Comparison of ENCODE assay signal across 10 cellular contexts in the genomic region with DNA sequence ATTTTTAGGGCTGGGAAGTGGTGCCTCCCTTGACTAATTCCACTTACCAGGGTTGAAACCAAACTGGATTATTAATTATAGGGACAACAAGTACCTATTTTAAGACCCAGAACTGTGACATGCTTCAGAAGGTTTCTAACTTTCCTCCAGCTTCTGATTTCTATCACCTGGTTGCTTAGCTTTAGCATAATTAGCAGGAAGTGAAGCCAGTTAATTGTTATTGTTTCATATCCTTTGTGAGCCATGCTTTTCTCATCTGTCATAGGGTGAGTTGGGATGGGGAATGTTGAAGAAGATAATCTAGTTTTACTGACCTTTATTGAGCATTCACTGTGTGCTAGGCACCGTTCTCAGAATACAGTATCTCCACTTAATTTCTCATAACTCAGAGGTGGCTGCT. TPM values are rescaled to one million over a fixed set of nuclear protein-coding genes. Genes with fewer than 3 reads are reported as not detected.
DNase-seq lines count a peak whose midpoint lies in the region; TF ChIP-seq lines count a peak whose summit lies in the region.
"Had no signal": no experiment of that assay in that cellular context is flagged by ENCODE, and none has a peak within 500 bp of the region (broad histone marks: within the 10 kb centered on the region; RNA-seq: fewer than 3 reads in every experiment).

No MANE protein-coding gene starts in this region.

- H3K9me3 ChIP-seq in ES-I3 (ENCODE audit: control insufficient read depth, insufficient read depth, low read length) (no peaks in the 10 kb centered on the region), OCI-LY7 (ENCODE audit: low read length) (no peaks in the 10 kb centered on the region), esophagus muscularis mucosa (no peaks in the 10 kb centered on the region), parathyroid adenoma (ENCODE audit: control insufficient read depth, low read length) (no peaks in the 10 kb centered on the region)

- intact Hi-C loops in OCI-LY7 (cut with micrococcal nuclease; ENCODE audit: unreplicated experiment): loop anchor here (5.0 kb wide), 2 partner anchors 187 to 1107 kb away; no protein-coding TSS in a partner anchor
- intact Hi-C loops in esophagus muscularis mucosa (cut with DNase I): no loop called here

- H3K79me2 ChIP-seq in OCI-LY7 (ENCODE audit: insufficient read depth, low read depth, low read length): peaks cover 34% of the 10 kb centered on the region; the same call in 1 of the 2 replicates
- peaks cover 29% of the 10 kb centered on the region for H3K79me2 ChIP-seq in parathyroid adenoma

- CTCF ChIA-PET in OCI-LY7 (lab: Charles Lee; ENCODE audit: unreplicated experiment): interaction anchor here (1.4 kb wide), 1 partner anchor 562 kb away, joined by 3 read pairs; no protein-coding TSS in a partner anchor

- WGBS in esophagus muscularis mucosa: 33% methylated on average over 1 of the region's 1 CpG

- peak overlapping the region; percentile 58; the same call in 1 of the 2 replicates for H3K9ac ChIP-seq in ES-I3 (ENCODE audit: low read depth, low read length)
- no peak overlapping the region for H3K9ac ChIP-seq in parathyroid adenoma

- H3K4me3 ChIP-seq in OCI-LY7 (ENCODE audit: low read depth, low read length, poor library complexity, severe bottlenecking) (peak overlapping the region; percentile 72), esophagus muscularis mucosa (no peak overlapping the region), parathyroid adenoma (ENCODE audit: low read depth, low read length) (peak overlapping the region; percentile 66)

- H2AFZ ChIP-seq in OCI-LY7 (ENCODE audit: low read length): no peak overlapping the region
- H2AFZ ChIP-seq in parathyroid adenoma: no peak overlapping the region

- no peak for TF ChIP-seq EP300 in esophagus muscularis mucosa (IDR thresholded peaks at IDR 0.05)

- BruUV-seq in OCI-LY7 (replicated peaks; lab: Mats Ljungman, UMichigan): no TSS peak

- H3K36me3 ChIP-seq in ES-I3 (ENCODE audit: insufficient read depth, low read length) (0 out of 2 replicates have a peak, but pooled peaks cover 5% of the 10 kb centered on the region), OCI-LY7 (ENCODE audit: insufficient read depth, low read length) (peaks cover 26% of the 10 kb centered on the region), esophagus muscularis mucosa (peaks cover 0 to 35% (median 5%) of the 10 kb centered on the region in 4 donors), parathyroid adenoma (ENCODE audit: control insufficient read depth, insufficient read depth, low read length) (no peaks in the 10 kb centered on the region)

- DNase-seq in OCI-LY7 (ENCODE audit: low spot score) (peak; percentile 42), esophagus muscularis mucosa (ENCODE audit: extremely low spot score) (no peak), T-helper 9 cell (no peak), DMS114 treated with DMSO at 0.1 percent for 48 hours (lab: John Stamatoyannopoulos, UW; ENCODE audit: unreplicated experiment) (no peak), UCSD-AML1 (lab: John Stamatoyannopoulos, UW; ENCODE audit: unreplicated experiment) (no peak)
- no peak for DNase-seq in effector CD4-positive, alpha-beta T cell
- DNase-seq: amniotic stem cell, left cardiac atrium had no signal

- POLR2A ChIA-PET in OCI-LY7 (lab: Charles Lee): interaction anchor here (0.6 to 5.2 kb wide), 10 partner anchors 9 to 532 kb away, joined by 3 to 33 read pairs (median 6); no protein-coding TSS in a partner anchor

- H3K9me2 ChIP-seq in OCI-LY7 (ENCODE audit: insufficient read depth, low read length): no peaks in the 10 kb centered on the region

- TF ChIP-seq POLR2A in esophagus muscularis mucosa (IDR thresholded peaks at IDR 0.05; ENCODE audit: low read depth): no peak

- H3K4me1 ChIP-seq in ES-I3 (ENCODE audit: insufficient read depth, low read length) (peaks cover 30% of the 10 kb centered on the region), OCI-LY7 (ENCODE audit: insufficient read depth, low read length, poor library complexity, severe bottlenecking) (peaks cover 47% of the 10 kb centered on the region), esophagus muscularis mucosa (peaks cover 41 to 78% (median 72%) of the 10 kb centered on the region in 4 donors), parathyroid adenoma (peaks cover 33% of the 10 kb centered on the region)

- H3K27ac ChIP-seq in OCI-LY7 (ENCODE audit: low read depth, low read length, poor library complexity, severe bottlenecking): peak overlapping the region; percentile 92
- peak overlapping the region in 3 of 4 donors; percentile 13 to 100 (median 28) for H3K27ac ChIP-seq in esophagus muscularis mucosa (replicated peaks in 1 of 4)
- H3K27ac ChIP-seq in parathyroid adenoma: no peak overlapping the region

- H3K4me2 ChIP-seq in OCI-LY7 (ENCODE audit: low read length): peak overlapping the region; percentile 99
- H3K4me2 ChIP-seq in parathyroid adenoma (ENCODE audit: low read length): peak overlapping the region; percentile 61

- no peaks in the 10 kb centered on the region; the same call in 1 of the 2 replicates for H4K20me1 ChIP-seq in OCI-LY7 (ENCODE audit: insufficient read depth, low read length)

- no peak for TF ChIP-seq CTCF in OCI-LY7 (conservative IDR thresholded peaks at IDR 0.05; ENCODE audit: low read length)
- no peak for TF ChIP-seq CTCF in esophagus muscularis mucosa (IDR thresholded peaks at IDR 0.05)
- no peak for TF ChIP-seq CTCF in parathyroid adenoma (IDR thresholded peaks at IDR 0.05)

- no peaks in the 10 kb centered on the region for H3K27me3 ChIP-seq in esophagus muscularis mucosa
- no peaks in the 10 kb centered on the region for H3K27me3 ChIP-seq in parathyroid adenoma (ENCODE audit: control insufficient read depth, insufficient read depth, low read length)

RNA-seq across cellular contexts. Expression of gene YPEL5, which starts 3.2 kb away (rescaled TPM):
- total RNA-seq in OCI-LY7 (2014; rRNA removed; shearing (Covaris generic)): 37.9 and 38.9 TPM in 2 replicates
- total RNA-seq in OCI-LY7 (2022): 52.1 and 66.4 TPM in 2 replicates
- total RNA-seq in esophagus muscularis mucosa: 100 to 1,000 TPM in 3 of 4 donors, 10 to 100 TPM in 1; 96.0 to 148 (median 109) TPM

Comparison
In these comparisons a context has a peak if more than half of its experiments do, and no peak if none do; other contexts are left out.
1. H3K4me3 ChIP-seq: peak in OCI-LY7 (single experiment) and parathyroid adenoma (single experiment); none in esophagus muscularis mucosa (0 of 4).